1 cellular context compared by ENCODE assay signal in the genomic region with DNA sequence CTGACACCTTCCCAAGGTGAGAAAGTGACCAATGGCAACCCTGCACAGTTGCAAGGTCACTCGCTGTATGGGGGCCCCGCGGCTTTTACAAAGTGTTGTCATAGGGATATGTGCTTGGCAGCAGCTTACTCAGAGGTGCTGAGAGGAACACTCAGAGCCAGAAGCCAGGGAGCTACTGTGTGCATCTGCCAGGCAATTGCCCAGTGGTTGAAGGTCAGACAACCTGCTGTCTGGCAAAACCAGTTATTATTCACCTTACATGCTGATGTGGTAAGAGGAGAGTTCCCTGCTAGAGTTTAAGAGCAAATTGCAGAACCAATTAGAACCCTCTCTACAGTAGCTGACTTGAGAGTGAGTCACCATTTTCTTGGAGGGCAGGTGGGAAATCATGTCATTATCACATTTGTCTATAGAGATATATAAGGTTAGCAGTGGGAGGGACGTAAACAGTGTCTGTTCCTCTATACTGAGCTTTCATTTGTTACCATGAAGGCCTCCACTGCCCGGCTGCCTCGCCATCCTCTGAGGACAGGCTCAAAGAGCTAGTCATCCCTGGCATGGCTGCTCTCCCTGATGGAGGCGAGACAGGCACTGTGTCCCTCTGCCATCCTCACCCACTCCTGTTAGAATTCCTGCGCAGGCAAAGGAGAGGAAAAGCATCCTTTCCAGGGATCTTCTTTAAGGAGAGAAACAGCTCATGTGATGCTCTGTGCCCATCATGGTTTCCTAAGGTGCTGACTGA.
TF ChIP-seq lines count a peak whose summit lies in the region.

No MANE protein-coding gene starts in this region.

TF ChIP-seq in HepG2, 621 proteins besides CTCF, POLR2A, EP300 and RAD21 (continued from another document):
- TF ChIP-seq ZGPAT (CRISPR knock-in tag; IDR thresholded peaks at IDR 0.05) (no peak), ZIK1 (CRISPR knock-in tag; IDR thresholded peaks at IDR 0.05; ENCODE audit: borderline replicate concordance, low read depth) (no peak), HMG20A (CRISPR knock-in tag; IDR thresholded peaks at IDR 0.05; ENCODE audit: borderline replicate concordance) (no peak), ZNF431 (CRISPR knock-in tag; IDR thresholded peaks at IDR 0.05; ENCODE audit: borderline replicate concordance, low read depth) (no peak), LCORL (IDR thresholded peaks at IDR 0.05) (no peak), LCORL (CRISPR knock-in tag; IDR thresholded peaks at IDR 0.05) (no peak), ARHGAP35 (CRISPR knock-in tag; IDR thresholded peaks at IDR 0.05; ENCODE audit: borderline replicate concordance) (no peak), ZNF749 (CRISPR knock-in tag; IDR thresholded peaks at IDR 0.05; ENCODE audit: borderline replicate concordance) (no peak), ZNF713 (CRISPR knock-in tag; IDR thresholded peaks at IDR 0.05) (no peak), ZBTB3 (CRISPR knock-in tag; IDR thresholded peaks at IDR 0.05; ENCODE audit: borderline replicate concordance, low read depth) (no peak), ZNF18 (CRISPR knock-in tag; IDR thresholded peaks at IDR 0.05; ENCODE audit: insufficient replicate concordance) (no peak), SP140L (CRISPR knock-in tag; IDR thresholded peaks at IDR 0.05; ENCODE audit: borderline replicate concordance) (no peak), MYC (CRISPR knock-in tag; IDR thresholded peaks at IDR 0.05; ENCODE audit: borderline replicate concordance) (no peak)
- TF ChIP-seq, protein P1, sequence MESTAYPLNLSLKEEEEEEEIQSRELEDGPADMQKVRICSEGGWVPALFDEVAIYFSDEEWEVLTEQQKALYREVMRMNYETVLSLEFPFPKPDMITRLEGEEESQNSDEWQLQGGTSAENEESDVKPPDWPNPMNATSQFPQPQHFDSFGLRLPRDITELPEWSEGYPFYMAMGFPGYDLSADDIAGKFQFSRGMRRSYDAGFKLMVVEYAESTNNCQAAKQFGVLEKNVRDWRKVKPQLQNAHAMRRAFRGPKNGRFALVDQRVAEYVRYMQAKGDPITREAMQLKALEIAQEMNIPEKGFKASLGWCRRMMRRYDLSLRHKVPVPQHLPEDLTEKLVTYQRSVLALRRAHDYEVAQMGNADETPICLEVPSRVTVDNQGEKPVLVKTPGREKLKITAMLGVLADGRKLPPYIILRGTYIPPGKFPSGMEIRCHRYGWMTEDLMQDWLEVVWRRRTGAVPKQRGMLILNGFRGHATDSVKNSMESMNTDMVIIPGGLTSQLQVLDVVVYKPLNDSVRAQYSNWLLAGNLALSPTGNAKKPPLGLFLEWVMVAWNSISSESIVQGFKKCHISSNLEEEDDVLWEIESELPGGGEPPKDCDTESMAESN (CRISPR knock-in tag; conservative IDR thresholded peaks at IDR 0.05): no peak
- TF ChIP-seq, protein P2, sequence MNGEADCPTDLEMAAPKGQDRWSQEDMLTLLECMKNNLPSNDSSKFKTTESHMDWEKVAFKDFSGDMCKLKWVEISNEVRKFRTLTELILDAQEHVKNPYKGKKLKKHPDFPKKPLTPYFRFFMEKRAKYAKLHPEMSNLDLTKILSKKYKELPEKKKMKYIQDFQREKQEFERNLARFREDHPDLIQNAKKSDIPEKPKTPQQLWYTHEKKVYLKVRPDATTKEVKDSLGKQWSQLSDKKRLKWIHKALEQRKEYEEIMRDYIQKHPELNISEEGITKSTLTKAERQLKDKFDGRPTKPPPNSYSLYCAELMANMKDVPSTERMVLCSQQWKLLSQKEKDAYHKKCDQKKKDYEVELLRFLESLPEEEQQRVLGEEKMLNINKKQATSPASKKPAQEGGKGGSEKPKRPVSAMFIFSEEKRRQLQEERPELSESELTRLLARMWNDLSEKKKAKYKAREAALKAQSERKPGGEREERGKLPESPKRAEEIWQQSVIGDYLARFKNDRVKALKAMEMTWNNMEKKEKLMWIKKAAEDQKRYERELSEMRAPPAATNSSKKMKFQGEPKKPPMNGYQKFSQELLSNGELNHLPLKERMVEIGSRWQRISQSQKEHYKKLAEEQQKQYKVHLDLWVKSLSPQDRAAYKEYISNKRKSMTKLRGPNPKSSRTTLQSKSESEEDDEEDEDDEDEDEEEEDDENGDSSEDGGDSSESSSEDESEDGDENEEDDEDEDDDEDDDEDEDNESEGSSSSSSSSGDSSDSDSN (CRISPR knock-in tag; IDR thresholded peaks at IDR 0.05): no peak
